Comparison of ENCODE assay signal across 8 cellular contexts in genomic region chr3:49022751-49023171, GRCh38. TPM values are rescaled to one million over a fixed set of nuclear protein-coding genes. Genes with fewer than 3 reads are reported as not detected.
DNase-seq lines count a peak whose midpoint lies in the region; FAIRE-seq and TF ChIP-seq lines count a peak whose summit lies in the region.

No MANE protein-coding gene starts in this region.

- H3K36me3 ChIP-seq in A673 (ENCODE audit: insufficient read depth, low read length, poor library complexity, severe bottlenecking) (peaks cover 21% of the 10 kb centered on the region), tibial nerve (peaks cover 0 to 45% (median 8%) of the 10 kb centered on the region in 3 donors)

- H3K4me3 ChIP-seq in A673 (ENCODE audit: low read depth, low read length, poor library complexity, severe bottlenecking) (peak overlapping the region; percentile 83), HFF-Myc (replicated peaks; ENCODE audit: low read depth, low read length) (peak overlapping the region; percentile 77), tibial nerve (peak overlapping the region; percentile 69 to 92 (median 89))

- TF ChIP-seq CTCF in A673 (conservative IDR thresholded peaks at IDR 0.05; ENCODE audit: low read depth, low read length) (no peak), HFF-Myc (IDR thresholded peaks at IDR 0.05; ENCODE audit: low read depth, low read length, missing control alignments) (no peak), tibial nerve (IDR thresholded peaks at IDR 0.05) (no peak)

- DNase-seq in A673 (ENCODE audit: low spot score) (no peak), HFF-Myc (ENCODE audit: extremely low read depth, low read depth) (no peak), left kidney (ENCODE audit: low read depth, low spot score) (peak; percentile 27), tibial nerve (ENCODE audit: low spot score in 2 of 2) (no peak), medulla oblongata (ENCODE audit: extremely low spot score) (no peak), GM19239 (ENCODE audit: insufficient read length, low spot score) (no peak)
- no peak for DNase-seq in stimulated activated CD4-positive, alpha-beta T cell treated with anti-CD3 and anti-CD28 coated beads, Interleukin-4, amount 100 ng/mL, for 24 hours

- CTCF ChIA-PET in A673 (lab: Charles Lee) = no interaction called here

- H3K9me3 ChIP-seq in A673 (ENCODE audit: low read depth, low read length, poor library complexity, severe bottlenecking) (no peaks in the 10 kb centered on the region), tibial nerve (no peaks in the 10 kb centered on the region)

- intact Hi-C loops in A673 (cut with micrococcal nuclease; ENCODE audit: unreplicated experiment) = no loop called here

- FAIRE-seq in GM19239 (lab: Jason Lieb, UNC) = no peak

- peaks cover 3% of the 10 kb centered on the region for H3K4me1 ChIP-seq in A673 (ENCODE audit: insufficient read depth, low read length, poor library complexity, severe bottlenecking)
- peaks cover 0 to 66% (median 27%) of the 10 kb centered on the region in 4 donors for H3K4me1 ChIP-seq in tibial nerve

- no peaks in the 10 kb centered on the region for H3K27me3 ChIP-seq in A673 (replicated peaks; ENCODE audit: insufficient read depth, low read depth, low read length, poor library complexity)
- no peaks in the 10 kb centered on the region for H3K27me3 ChIP-seq in tibial nerve

- H3K9me3 Mint-ChIP-seq in activated naive CD8-positive, alpha-beta T cell (ENCODE audit: low read depth) = no peaks in the 10 kb centered on the region

- peaks cover 9% of the 10 kb centered on the region for H3K36me3 Mint-ChIP-seq in activated naive CD8-positive, alpha-beta T cell

- 17 to 60% methylated on average over 5 to 10 of the region's 11 CpGs for WGBS in tibial nerve, 2 donors

- no TSS peak for BruUV-seq in A673 (replicated peaks; lab: Mats Ljungman, UMichigan)

- no peak for TF ChIP-seq POLR2A in tibial nerve (IDR thresholded peaks at IDR 0.05)

- POLR2A ChIA-PET in A673 (lab: Charles Lee; ENCODE audit: low non-redundant PET) = no interaction called here

- H3K4me1 Mint-ChIP-seq in activated naive CD8-positive, alpha-beta T cell (ENCODE audit: low read depth) = peaks cover 47% of the 10 kb centered on the region

- H3K27me3 Mint-ChIP-seq in activated naive CD8-positive, alpha-beta T cell = no peaks in the 10 kb centered on the region

- H3K27ac ChIP-seq in A673 (ENCODE audit: low read depth, low read length, poor library complexity, severe bottlenecking) (peak overlapping the region; percentile 96), tibial nerve (peak overlapping the region; percentile 96 to 100 (median 100))

- peak overlapping the region; percentile 92 for H3K4me3 Mint-ChIP-seq in activated naive CD8-positive, alpha-beta T cell

- peak overlapping the region; percentile 96 for H3K27ac Mint-ChIP-seq in activated naive CD8-positive, alpha-beta T cell

- no peak for TF ChIP-seq EP300 in tibial nerve (IDR thresholded peaks at IDR 0.05)

RNA-seq across cellular contexts. Expression of gene NDUFAF3, which starts 0.8 kb away (rescaled TPM):
- 36.6 and 39.1 TPM in 2 replicates for total RNA-seq in A673 (2021)
- total RNA-seq in tibial nerve = 100 to 1,000 TPM; 116 to 122 (median 118) TPM

RNA-seq across cellular contexts. Expression of gene DALRD3, which starts 4.4 kb away (rescaled TPM):
- 13.2 and 15.8 TPM in 2 replicates for total RNA-seq in A673 (2021)
- 10 to 100 TPM; 35.7 to 48.6 (median 43.8) TPM for total RNA-seq in tibial nerve

RNA-seq across cellular contexts. Expression of gene IMPDH2, which starts 6.4 kb away (rescaled TPM):
- total RNA-seq in A673 (2021) (190 and 196 TPM in 2 replicates), tibial nerve (100 to 1,000 TPM; 108 to 156 (median 128) TPM)

RNA-seq across cellular contexts. Expression of gene WDR6, which starts 15.6 kb away (rescaled TPM):
- 88.5 and 93.7 TPM in 2 replicates for total RNA-seq in A673 (2021)
- total RNA-seq in tibial nerve = 100 to 1,000 TPM in 3 of 4 donors, 10 to 100 TPM in 1; 95.3 to 138 (median 117) TPM

RNA-seq across cellular contexts. Expression of gene P4HTM, which starts 32.7 kb away (rescaled TPM):
- total RNA-seq in A673 (2021) = 13.3 and 14.9 TPM in 2 replicates
- 10 to 100 TPM; 76.4 to 99.0 (median 88.8) TPM for total RNA-seq in tibial nerve
